Comparison of ENCODE assay signal across 1 cellular context in the genomic region with DNA sequence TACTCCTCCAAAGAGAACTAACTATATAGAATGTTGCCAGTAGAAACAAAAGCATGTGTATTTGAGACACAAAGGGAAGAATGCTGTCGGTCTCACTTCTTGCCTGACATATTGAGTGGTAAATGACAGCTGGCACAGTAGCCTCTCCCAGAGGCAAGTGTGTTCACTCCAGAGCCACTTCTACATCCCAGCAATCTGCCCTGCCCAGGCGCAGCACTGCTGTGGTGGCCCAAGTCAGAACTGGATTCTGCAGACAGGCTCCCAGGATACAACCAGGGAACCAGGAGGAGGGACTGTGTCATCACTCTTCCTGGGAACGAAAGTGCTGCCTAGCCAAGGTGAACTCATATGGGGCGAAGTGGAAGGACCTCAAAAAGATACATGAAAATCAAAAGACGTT.
TF ChIP-seq lines count a peak whose summit lies in the region.

No MANE protein-coding gene starts in this region.

TF ChIP-seq in HepG2, 621 proteins besides CTCF, POLR2A, EP300 and RAD21:
- no peak for TF ChIP-seq SOX6 (IDR thresholded peaks at IDR 0.05)
- TF ChIP-seq SOX6 (CRISPR knock-in tag; IDR thresholded peaks at IDR 0.05) = 0 out of 2 replicates have a peak, but pooled peaks have one; percentile 5
- no peak for TF ChIP-seq MED13 (CRISPR knock-in tag; IDR thresholded peaks at IDR 0.05)
